8 cellular contexts compared by ENCODE assay signal in genomic region chr7:117012284-117013174, GRCh38. TPM values are rescaled to one million over a fixed set of nuclear protein-coding genes. Genes with fewer than 3 reads are reported as not detected.
DNase-seq lines count a peak whose midpoint lies in the region; ATAC-seq and TF ChIP-seq lines count a peak whose summit lies in the region.

No MANE protein-coding gene starts in this region.

- H3K27ac Mint-ChIP-seq in stimulated activated naive CD8-positive, alpha-beta T cell treated with anti-CD3 and anti-CD28 coated beads, Interleukin-15, Interleukin-2, amounts not matched to agents 100 ng/mL and 50 ng/mL, for 24 hours, result peak overlapping the region; percentile 82
- H3K27ac Mint-ChIP-seq in stimulated activated naive CD8-positive, alpha-beta T cell treated with anti-CD3 and anti-CD28 coated beads, Interleukin-15, amount 100 ng/mL, for 72 hours, result peak overlapping the region in 1 of 2 donors; percentile 40
- no peak overlapping the region for H3K27ac Mint-ChIP-seq in endodermal cell
- H3K27ac Mint-ChIP-seq in activated CD4-positive, alpha-beta memory T cell treated with anti-CD3 and anti-CD28 coated beads for 36 hours, result no peak overlapping the region

- H3K4me3 ChIP-seq in endodermal cell (ENCODE audit: low read length), result no peak overlapping the region
- H3K4me3 ChIP-seq in tibial artery, result no peak overlapping the region

- CTCF ChIA-PET in activated CD4-positive, alpha-beta memory T cell treated with anti-CD3 and anti-CD28 coated beads for 36 hours (lab: Charles Lee), result interaction anchor here (0.8 to 9.3 kb wide), 7 partner anchors 10 to 114 kb away, joined by 3 to 123 read pairs (median 4); partner anchors contain the start of gene ST7

- H3K4me1 ChIP-seq in endodermal cell (ENCODE audit: control insufficient read depth, insufficient read depth, low read length) (peaks cover 5% of the 10 kb centered on the region), tibial artery (peaks cover 0 to 72% (median 31%) of the 10 kb centered on the region in 4 donors)

- H3K27me3 Mint-ChIP-seq in stimulated activated naive CD8-positive, alpha-beta T cell treated with anti-CD3 and anti-CD28 coated beads, Interleukin-15, Interleukin-2, amounts not matched to agents 100 ng/mL and 50 ng/mL, for 24 hours, result no peaks in the 10 kb centered on the region
- H3K27me3 Mint-ChIP-seq in stimulated activated naive CD8-positive, alpha-beta T cell treated with anti-CD3 and anti-CD28 coated beads, Interleukin-15, amount 100 ng/mL, for 72 hours, result no peaks in the 10 kb centered on the region
- H3K27me3 Mint-ChIP-seq in endodermal cell (ENCODE audit: insufficient read depth), result peaks cover 49% of the 10 kb centered on the region
- H3K27me3 Mint-ChIP-seq in activated CD4-positive, alpha-beta memory T cell treated with anti-CD3 and anti-CD28 coated beads for 36 hours, result peaks cover 10% of the 10 kb centered on the region

- H3K9ac ChIP-seq in endodermal cell (ENCODE audit: extremely low read depth, low read length, poor library complexity, severe bottlenecking), result no peak overlapping the region

- H3K9me3 Mint-ChIP-seq in stimulated activated naive CD8-positive, alpha-beta T cell treated with anti-CD3 and anti-CD28 coated beads, Interleukin-15, Interleukin-2, amounts not matched to agents 100 ng/mL and 50 ng/mL, for 24 hours, result no peaks in the 10 kb centered on the region
- no peaks in the 10 kb centered on the region for H3K9me3 Mint-ChIP-seq in stimulated activated naive CD8-positive, alpha-beta T cell treated with anti-CD3 and anti-CD28 coated beads, Interleukin-15, amount 100 ng/mL, for 72 hours
- H3K9me3 Mint-ChIP-seq in endodermal cell, result no peaks in the 10 kb centered on the region
- H3K9me3 Mint-ChIP-seq in activated CD4-positive, alpha-beta memory T cell treated with anti-CD3 and anti-CD28 coated beads for 36 hours, result no peaks in the 10 kb centered on the region

- H3K36me3 ChIP-seq in endodermal cell (ENCODE audit: control insufficient read depth, insufficient read depth, low read length) (no peaks in the 10 kb centered on the region), tibial artery (no peaks in the 10 kb centered on the region)

- ATAC-seq in stimulated activated naive CD8-positive, alpha-beta T cell treated with anti-CD3 and anti-CD28 coated beads, Interleukin-15, amount 100 ng/mL, for 72 hours, result no peak
- ATAC-seq in HG02763 (IDR thresholded peaks at IDR 0.05; ENCODE audit: unreplicated experiment), result peak; percentile 0

- 85% methylated on average over 2 of the region's 4 CpGs; no CpG with 5 or more reads in 1 of the 2 experiments for WGBS in endodermal cell (ENCODE audit: insufficient coverage in 1 of 2, insufficient read length in 1 of 2), 2 experiments

- TF ChIP-seq CTCF in endodermal cell (conservative IDR thresholded peaks at IDR 0.05) (peak; percentile 73), tibial artery (IDR thresholded peaks at IDR 0.05) (peak in 1 of 2 experiments; percentile 15)

- H3K9me3 ChIP-seq in endodermal cell (ENCODE audit: control insufficient read depth, low read length) (no peaks in the 10 kb centered on the region), tibial artery (no peaks in the 10 kb centered on the region)

- POLR2A ChIA-PET in activated CD4-positive, alpha-beta memory T cell treated with anti-CD3 and anti-CD28 coated beads for 36 hours (lab: Charles Lee), result interaction anchor here (1.0 to 1.4 kb wide), 3 partner anchors 13 to 51 kb away, joined by 3 to 4 read pairs (median 3); no protein-coding TSS in a partner anchor

- DNase-seq in stimulated activated naive CD8-positive, alpha-beta T cell treated with anti-CD3 and anti-CD28 coated beads, Interleukin-15, amount 100 ng/mL, for 72 hours, result no peak
- DNase-seq in NCI-H446 (lab: John Stamatoyannopoulos, UW) (peak; percentile 7 to 46), endodermal cell (no peak), tibial artery (no peak)
- no peak for DNase-seq in activated CD4-positive, alpha-beta T cell treated with anti-CD3 and anti-CD28 coated beads for 48 hours
- DNase-seq in activated CD4-positive, alpha-beta memory T cell treated with anti-CD3 and anti-CD28 coated beads for 36 hours, result no peak

- no peak overlapping the region for H3K27ac ChIP-seq in endodermal cell (ENCODE audit: low read depth, low read length)
- peak overlapping the region; percentile 63 to 83 for H3K27ac ChIP-seq in tibial artery

- no peak overlapping the region for H3K4me3 Mint-ChIP-seq in stimulated activated naive CD8-positive, alpha-beta T cell treated with anti-CD3 and anti-CD28 coated beads, Interleukin-15, Interleukin-2, amounts not matched to agents 100 ng/mL and 50 ng/mL, for 24 hours
- H3K4me3 Mint-ChIP-seq in stimulated activated naive CD8-positive, alpha-beta T cell treated with anti-CD3 and anti-CD28 coated beads, Interleukin-15, amount 100 ng/mL, for 72 hours, result peak overlapping the region in 1 of 2 donors; percentile 80
- no peak overlapping the region for H3K4me3 Mint-ChIP-seq in endodermal cell
- H3K4me3 Mint-ChIP-seq in activated CD4-positive, alpha-beta memory T cell treated with anti-CD3 and anti-CD28 coated beads for 36 hours, result no peak overlapping the region

- peaks cover 88% of the 10 kb centered on the region for H3K4me1 Mint-ChIP-seq in stimulated activated naive CD8-positive, alpha-beta T cell treated with anti-CD3 and anti-CD28 coated beads, Interleukin-15, Interleukin-2, amounts not matched to agents 100 ng/mL and 50 ng/mL, for 24 hours (ENCODE audit: low read depth)
- peaks cover 78% of the 10 kb centered on the region for H3K4me1 Mint-ChIP-seq in stimulated activated naive CD8-positive, alpha-beta T cell treated with anti-CD3 and anti-CD28 coated beads, Interleukin-15, amount 100 ng/mL, for 72 hours
- peaks cover 28% of the 10 kb centered on the region for H3K4me1 Mint-ChIP-seq in endodermal cell
- H3K4me1 Mint-ChIP-seq in activated CD4-positive, alpha-beta memory T cell treated with anti-CD3 and anti-CD28 coated beads for 36 hours (ENCODE audit: low read depth), result peaks cover 61% of the 10 kb centered on the region

- intact Hi-C loops in tibial artery (cut with DNase I; ENCODE audit: low total_unique reads), result no loop called here
- intact Hi-C loops in activated CD4-positive, alpha-beta memory T cell treated with anti-CD3 and anti-CD28 coated beads for 36 hours (cut with micrococcal nuclease), result loop anchor here (1.0 to 10.0 kb wide), 4 partner anchors 24 to 148 kb away; partner anchors contain the start of gene CAPZA2

- H3K27me3 ChIP-seq in endodermal cell (ENCODE audit: control insufficient read depth, insufficient read depth, low read length, poor library complexity, severe bottlenecking), result peaks cover 92% of the 10 kb centered on the region
- H3K27me3 ChIP-seq in tibial artery, result no peaks in the 10 kb centered on the region

- H3K36me3 Mint-ChIP-seq in stimulated activated naive CD8-positive, alpha-beta T cell treated with anti-CD3 and anti-CD28 coated beads, Interleukin-15, Interleukin-2, amounts not matched to agents 100 ng/mL and 50 ng/mL, for 24 hours (ENCODE audit: low read depth), result no peaks in the 10 kb centered on the region
- no peaks in the 10 kb centered on the region for H3K36me3 Mint-ChIP-seq in endodermal cell (ENCODE audit: low read depth)
- H3K36me3 Mint-ChIP-seq in activated CD4-positive, alpha-beta memory T cell treated with anti-CD3 and anti-CD28 coated beads for 36 hours, result no peaks in the 10 kb centered on the region

RNA-seq across cellular contexts. Expression of gene ST7, which starts 59.2 kb away (rescaled TPM):
- total RNA-seq in endodermal cell, result 1 to 10 TPM; 6.4 to 8.9 TPM
- polyA plus RNA-seq in endodermal cell (2013, experiment 1 of 2), result 22.0 TPM
- 17.5 TPM for polyA plus RNA-seq in endodermal cell (2013, experiment 2 of 2)
- 1 to 10 TPM; 5.7 to 6.2 TPM for total RNA-seq in activated CD4-positive, alpha-beta memory T cell treated with anti-CD3 and anti-CD28 coated beads for 36 hours

Comparison
In these comparisons a context has a peak if more than half of its experiments do, and no peak if none do; other contexts are left out.
1. DNase-seq: peak in NCI-H446 (2 of 2); none in stimulated activated naive CD8-positive, alpha-beta T cell treated with anti-CD3 and anti-CD28 coated beads, Interleukin-15, amount 100 ng/mL, for 72 hours (0 of 2), endodermal cell (single experiment), tibial artery (0 of 2), activated CD4-positive, alpha-beta T cell treated with anti-CD3 and anti-CD28 coated beads for 48 hours (single experiment) and activated CD4-positive, alpha-beta memory T cell treated with anti-CD3 and anti-CD28 coated beads for 36 hours (single experiment).